In genomic region chr1:111476761-111477309, GRCh38 we compare ENCODE assay signal across 1 cellular context.
TF ChIP-seq lines count a peak whose summit lies in the region.

No MANE protein-coding gene starts in this region.

TF ChIP-seq in GM12878, 131 proteins besides CTCF, POLR2A, EP300 and RAD21 (continues in another document):
- TF ChIP-seq FOS (IDR thresholded peaks at IDR 0.05; ENCODE audit: borderline replicate concordance, extremely low read depth, insufficient read length) (no peak), CBX3 (IDR thresholded peaks at IDR 0.05; ENCODE audit: borderline replicate concordance, low read depth) (no peak), NRF1 (conservative IDR thresholded peaks at IDR 0.05; ENCODE audit: low read depth, low read length) (no peak), SIX5 (IDR thresholded peaks at IDR 0.05; ENCODE audit: low read depth, low read length, severe bottlenecking) (no peak), SUPT20H (IDR thresholded peaks at IDR 0.05; ENCODE audit: borderline replicate concordance, control insufficient read depth, low read depth, low read length) (no peak), HCFC1 (IDR thresholded peaks at IDR 0.05; ENCODE audit: low read length) (no peak), HDAC6 (IDR thresholded peaks at IDR 0.05; ENCODE audit: unreplicated experiment) (no peak), ZNF592 (IDR thresholded peaks at IDR 0.05) (no peak), CHD1 (IDR thresholded peaks at IDR 0.05; ENCODE audit: low read depth, low read length) (no peak), ZNF687 (IDR thresholded peaks at IDR 0.05) (no peak), EED (IDR thresholded peaks at IDR 0.05; ENCODE audit: low read depth) (peak; percentile 99), FOXK2 (IDR thresholded peaks at IDR 0.05) (no peak), SUZ12 (IDR thresholded peaks at IDR 0.05; ENCODE audit: unreplicated experiment) (no peak), HSF1 (IDR thresholded peaks at IDR 0.05; ENCODE audit: low read depth, low read length) (no peak), TCF7 (IDR thresholded peaks at IDR 0.05; ENCODE audit: borderline replicate concordance) (0 out of 2 replicates have a peak, but pooled peaks have one; percentile 9), MEF2A (IDR thresholded peaks at IDR 0.05; ENCODE audit: insufficient read depth, low read depth, low read length) (0 out of 2 replicates have a peak, but pooled peaks have one; percentile 44), CREB1 (IDR thresholded peaks at IDR 0.05; ENCODE audit: low read depth) (no peak), IKZF1 (conservative IDR thresholded peaks at IDR 0.05) (peak; percentile 99), JUNB (IDR thresholded peaks at IDR 0.05) (no peak; the same call in 1 of the 2 replicates), STAT3 (IDR thresholded peaks at IDR 0.05; ENCODE audit: low read depth, low read length) (no peak; the same call in 1 of the 2 replicates), ATF3 (IDR thresholded peaks at IDR 0.05; ENCODE audit: borderline replicate concordance, extremely low read depth, low read depth, low read length) (peak; percentile 20; the same call in 1 of the 2 replicates), RUNX3 (IDR thresholded peaks at IDR 0.05; ENCODE audit: low read length) (peak; percentile 95), RBBP5 (conservative IDR thresholded peaks at IDR 0.05) (peak; percentile 74; the same call in 1 of the 2 replicates), IKZF2 (IDR thresholded peaks at IDR 0.05) (peak; percentile 99), TCF12 (IDR thresholded peaks at IDR 0.05; ENCODE audit: low read depth, low read length) (no peak), BCLAF1 (IDR thresholded peaks at IDR 0.05) (no peak), PAX5 (IDR thresholded peaks at IDR 0.05; ENCODE audit: borderline replicate concordance, low read depth, low read length) (peak; percentile 31; the same call in 1 of the 2 replicates), CEBPB (IDR thresholded peaks at IDR 0.05; ENCODE audit: borderline replicate concordance in 1 of 2, low read depth in 2 of 2, low read length in 2 of 2) (no peak), POU2F2 (IDR thresholded peaks at IDR 0.05; ENCODE audit: borderline replicate concordance, low read depth, low read length) (no peak), NR2C2 (IDR thresholded peaks at IDR 0.05; ENCODE audit: borderline replicate concordance, control insufficient read depth, insufficient read length, low read depth) (no peak), RCOR1 (conservative IDR thresholded peaks at IDR 0.05; ENCODE audit: low read depth, low read length) (no peak), DPF2 (IDR thresholded peaks at IDR 0.05) (peak; percentile 83), HDAC2 (IDR thresholded peaks at IDR 0.05) (no peak), NBN (IDR thresholded peaks at IDR 0.05) (peak; percentile 79), PML (IDR thresholded peaks at IDR 0.05; ENCODE audit: low read length) (no peak), PKNOX1 (IDR thresholded peaks at IDR 0.05) (peak; percentile 80), BMI1 (IDR thresholded peaks at IDR 0.05; ENCODE audit: borderline replicate concordance) (no peak; the same call in 1 of the 2 replicates), ZBTB33 (IDR thresholded peaks at IDR 0.05) (no peak), YY1 (IDR thresholded peaks at IDR 0.05; ENCODE audit: low read depth, low read length) (0 out of 2 replicates have a peak, but pooled peaks have one; percentile 19), ZNF217 (IDR thresholded peaks at IDR 0.05) (peak; percentile 58; the same call in 1 of the 2 replicates), NFYA (IDR thresholded peaks at IDR 0.05; ENCODE audit: borderline replicate concordance, low read depth, low read length) (no peak), RAD51 (IDR thresholded peaks at IDR 0.05) (peak; percentile 88), FOXM1 (IDR thresholded peaks at IDR 0.05; ENCODE audit: low read depth, low read length) (peak; percentile 56; the same call in 1 of the 2 replicates), E4F1 (IDR thresholded peaks at IDR 0.05; ENCODE audit: borderline replicate concordance, partially characterized antibody) (no peak), NFXL1 (IDR thresholded peaks at IDR 0.05; ENCODE audit: borderline replicate concordance) (no peak)
